In the genomic region with DNA sequence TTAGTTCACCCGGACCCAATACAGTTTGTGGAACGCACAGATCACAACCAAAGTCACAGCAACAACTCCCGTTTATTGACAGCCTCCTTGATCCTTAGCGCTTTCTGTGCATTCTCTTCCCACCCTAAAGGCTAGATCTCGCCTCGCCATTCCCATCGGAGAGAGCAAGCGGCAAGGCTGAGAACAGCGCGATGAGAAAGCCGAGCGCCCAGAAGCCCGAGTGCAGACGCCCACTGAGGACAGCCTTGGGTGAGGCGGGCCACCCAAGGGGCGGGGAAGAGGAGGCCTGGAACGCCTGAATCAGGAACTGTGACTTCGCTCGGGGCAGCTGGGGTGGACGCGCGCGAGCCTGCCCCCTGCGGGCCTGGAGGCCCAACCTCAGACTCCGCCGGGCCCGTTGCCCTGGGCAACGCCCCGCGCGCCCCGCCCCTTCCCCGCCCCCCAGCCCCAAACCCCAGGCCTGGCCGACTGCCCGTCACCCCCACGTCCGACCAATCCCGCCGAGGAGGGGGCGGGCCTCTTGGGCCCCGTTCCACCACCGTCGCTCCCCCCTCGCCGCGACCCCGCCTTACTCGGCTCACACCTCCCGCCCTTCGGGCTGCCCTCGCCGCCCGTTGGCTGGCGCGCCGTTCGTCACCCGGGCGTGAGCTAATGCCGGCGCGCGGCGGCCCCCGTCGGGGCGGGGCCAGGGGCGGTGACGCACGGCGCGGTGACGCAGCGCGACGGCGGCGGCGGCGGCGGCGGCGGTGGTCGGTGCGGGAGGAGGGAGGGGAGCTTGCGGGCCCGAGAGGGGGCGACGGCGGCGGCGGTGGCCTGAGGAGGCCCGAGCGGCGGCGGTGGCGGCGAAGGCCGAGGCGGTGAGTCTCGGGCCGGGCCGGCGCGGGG, we compare ENCODE assay signal across 8 cellular contexts. TPM values are rescaled to one million over a fixed set of nuclear protein-coding genes. Genes with fewer than 3 reads are reported as not detected.
DNase-seq lines count a peak whose midpoint lies in the region; ATAC-seq, FAIRE-seq and TF ChIP-seq lines count a peak whose summit lies in the region.

A gene with protein sequence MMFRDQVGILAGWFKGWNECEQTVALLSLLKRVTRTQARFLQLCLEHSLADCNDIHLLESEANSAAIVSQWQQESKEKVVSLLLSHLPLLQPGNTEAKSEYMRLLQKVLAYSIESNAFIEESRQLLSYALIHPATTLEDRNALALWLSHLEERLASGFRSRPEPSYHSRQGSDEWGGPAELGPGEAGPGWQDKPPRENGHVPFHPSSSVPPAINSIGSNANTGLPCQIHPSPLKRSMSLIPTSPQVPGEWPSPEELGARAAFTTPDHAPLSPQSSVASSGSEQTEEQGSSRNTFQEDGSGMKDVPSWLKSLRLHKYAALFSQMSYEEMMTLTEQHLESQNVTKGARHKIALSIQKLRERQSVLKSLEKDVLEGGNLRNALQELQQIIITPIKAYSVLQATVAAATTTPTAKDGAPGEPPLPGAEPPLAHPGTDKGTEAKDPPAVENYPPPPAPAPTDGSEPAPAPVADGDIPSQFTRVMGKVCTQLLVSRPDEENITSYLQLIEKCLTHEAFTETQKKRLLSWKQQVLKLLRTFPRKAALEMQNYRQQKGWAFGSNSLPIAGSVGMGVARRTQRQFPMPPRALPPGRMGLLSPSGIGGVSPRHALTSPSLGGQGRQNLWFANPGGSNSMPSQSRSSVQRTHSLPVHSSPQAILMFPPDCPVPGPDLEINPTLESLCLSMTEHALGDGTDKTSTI (plus strand): TSS at position 702 of the 885 bp plus-strand sequence. CDS start 14,473 bp downstream, outside the sequence.

- no peak within 1 kb of the TSS for H2BK5ac ChIP-seq in H1 (ENCODE audit: low read depth, low read length)
- H2BK5ac ChIP-seq in mesendoderm (ENCODE audit: low read length) = no peak within 1 kb of the TSS

- peaks cover 0 to 28% of the 10 kb centered on the region in 2 experiments; a peak in 2 of 4 replicates for H3K79me2 ChIP-seq in H1 (ENCODE audit: control insufficient read depth in 1 of 2, insufficient read depth in 2 of 2, low read length in 2 of 2)
- H3K79me2 ChIP-seq in mesendoderm (ENCODE audit: control insufficient read depth, insufficient read depth, low read length) = peaks cover 12% of the 10 kb centered on the region

- TF ChIP-seq CTCF in H1 (IDR thresholded peaks at IDR 0.05; ENCODE audit: control extremely low read depth in 1 of 3, insufficient read depth in 1 of 3, low read depth in 1 of 3, low read length in 3 of 3) = peak; percentile 61 to 78 (median 67)

- TF ChIP-seq RAD21 in H1 (IDR thresholded peaks at IDR 0.05 in 1 of 2, conservative IDR thresholded peaks at IDR 0.05 in 1 of 2; ENCODE audit: low read depth in 2 of 2, low read length in 2 of 2) = peak; percentile 22 to 24; a peak in 3 of 4 replicates

- FAIRE-seq in HTR-8/SVneo (lab: Jason Lieb, UNC) = peak; percentile 99
- peak; percentile 7 for FAIRE-seq in H1 (lab: Jason Lieb, UNC)

- peaks cover 2 to 9% (median 3%) of the 10 kb centered on the region in 4 experiments; a peak in 4 of 7 replicates for H3K4me1 ChIP-seq in H1 (replicated peaks in 1 of 4; ENCODE audit: control insufficient read depth in 3 of 4, insufficient read depth in 4 of 4, low read length in 3 of 4)
- peaks cover 2% of the 10 kb centered on the region for H3K4me1 ChIP-seq in mesendoderm (ENCODE audit: control insufficient read depth, low read depth, low read length)

- peak; percentile 72 for ATAC-seq in GM21367 (IDR thresholded peaks at IDR 0.05; ENCODE audit: unreplicated experiment)

- 2% methylated on average over 29 of the region's 105 CpGs; no CpG with 5 or more reads in 1 of the 2 experiments for WGBS in H1 (ENCODE audit: extremely low coverage in 1 of 2, insufficient coverage in 1 of 2, insufficient read length in 1 of 2, insufficient replicate concordance in 2 of 2, low coverage in 1 of 2, low lambda C conversion rate in 2 of 2, missing lambda C conversion rate in 1 of 2), 2 experiments
- no CpG with 5 or more reads among the region's 105 CpGs for WGBS in mesendoderm (ENCODE audit: extremely low coverage, insufficient coverage, low lambda C conversion rate)

- POLR2A ChIA-PET in H1 (lab: Charles Lee; ENCODE audit: partially characterized antibody) = interaction anchor here (0.7 to 2.2 kb wide), 9 partner anchors 45 to 94 kb away, joined by 3 to 8 read pairs (median 3); a partner anchor contains a TSS

- H3K9ac ChIP-seq in H1 (replicated peaks in 1 of 4; ENCODE audit: extremely low read depth in 1 of 4, low read depth in 3 of 4, low read length in 3 of 4) (peak within 1 kb of the TSS; percentile 46 to 79 (median 74)), mesendoderm (ENCODE audit: low read length) (peak within 1 kb of the TSS; percentile 90)

- H3K18ac ChIP-seq in H1 (ENCODE audit: extremely low read depth, low read length) (no peak within 1 kb of the TSS; the same call in 1 of the 2 replicates), mesendoderm (ENCODE audit: low read length) (peak within 1 kb of the TSS; percentile 94)

- peak within 1 kb of the TSS; percentile 83 to 98 (median 94) for H3K4me3 ChIP-seq in H1 (ENCODE audit: extremely low read depth in 1 of 4, insufficient read depth in 2 of 4, low read depth in 3 of 4, low read length in 4 of 4)
- H3K4me3 ChIP-seq in mesendoderm (ENCODE audit: low read length) = peak within 1 kb of the TSS; percentile 93

- H3K9me3 ChIP-seq in H1 (ENCODE audit: insufficient read depth in 2 of 2, low read depth in 1 of 2, low read length in 1 of 2) = no peaks in the 10 kb centered on the region

- in situ Hi-C loops in Caki2 (cut with HindIII; ENCODE audit: low pct_unique_long_range_greater_than_20kb, low sequenced_read_pairs) = loop anchor here (5.0 kb wide), 1 partner anchor 50 kb away; a partner anchor contains a TSS

- no peak for TF ChIP-seq EP300 in H1 (IDR thresholded peaks at IDR 0.05; ENCODE audit: borderline replicate concordance in 1 of 2, low read depth in 2 of 2, low read length in 2 of 2)

- no peak within 1 kb of the TSS for H4K91ac ChIP-seq in H1 (replicated peaks; ENCODE audit: insufficient read length, low read length)

- peak within 1 kb of the TSS; percentile 55 for H4K5ac ChIP-seq in H1 (ENCODE audit: insufficient read length, low read depth, low read length)
- no peak within 1 kb of the TSS for H4K5ac ChIP-seq in mesendoderm (ENCODE audit: low read length)

- H4K8ac ChIP-seq in H1 (ENCODE audit: extremely low read depth, insufficient read depth, low read length) (peak within 1 kb of the TSS; percentile 39; the same call in 1 of the 2 replicates), mesendoderm (ENCODE audit: low read depth, low read length) (peak within 1 kb of the TSS; percentile 81)

- H2AK5ac ChIP-seq in H1 (ENCODE audit: low read depth, low read length) (no peak within 1 kb of the TSS), mesendoderm (ENCODE audit: low read length) (no peak within 1 kb of the TSS)

- H4K20me1 ChIP-seq in H1 (replicated peaks in 1 of 2; ENCODE audit: control insufficient read depth in 1 of 2, insufficient read depth in 2 of 2, low read length in 2 of 2) = peaks cover 6 to 13% of the 10 kb centered on the region in 2 experiments

- H3K27ac ChIP-seq in H1 (ENCODE audit: low read depth, low read length) (peak within 1 kb of the TSS; percentile 43), mesendoderm (ENCODE audit: low read depth, low read length) (no peak within 1 kb of the TSS)

- H3K36me3 ChIP-seq in H1 (ENCODE audit: control insufficient read depth in 2 of 4, insufficient read depth in 4 of 4, low read length in 3 of 4) (0 out of 8 replicates have a peak, but pooled peaks cover 0 to 4% (median 0%) of the 10 kb centered on the region in 4 experiments), mesendoderm (ENCODE audit: control insufficient read depth, insufficient read depth, low read length) (no peaks in the 10 kb centered on the region)

- DNase-seq in Caki2 (ENCODE audit: low read depth) = peak; percentile 97
- peak; percentile 95 for DNase-seq in HTR-8/SVneo (ENCODE audit: insufficient read length, low spot score)
- peak; percentile 99 for DNase-seq in NOMO-1 treated with DMSO at 0.1 percent for 48 hours (lab: John Stamatoyannopoulos, UW; ENCODE audit: unreplicated experiment)
- DNase-seq in activated CD8-positive, alpha-beta memory T cell treated with anti-CD3 and anti-CD28 coated beads for 48 hours (ENCODE audit: low read depth in 2 of 3, low spot score in 2 of 3) = peak; percentile 92 to 99 (median 93)
- DNase-seq in H1 (ENCODE audit: low read depth in 1 of 2, low spot score in 2 of 2) = peak; percentile 94 to 96
- peak; percentile 99 for DNase-seq in mesendoderm
- DNase-seq in stimulated activated CD8-positive, alpha-beta memory T cell treated with anti-CD3 and anti-CD28 coated beads, Interleukin-15, amount 100 ng/mL, for 1 hour (ENCODE audit: low read depth) = peak; percentile 95

- peaks cover 15% of the 10 kb centered on the region for H3K23me2 ChIP-seq in H1 (ENCODE audit: low read depth, low read length)

- H3K79me1 ChIP-seq in H1 (ENCODE audit: low read depth, low read length) = peaks cover 6% of the 10 kb centered on the region
- H3K79me1 ChIP-seq in mesendoderm (ENCODE audit: low read length) = peaks cover 15% of the 10 kb centered on the region

- H3K4ac ChIP-seq in H1 (replicated peaks; ENCODE audit: insufficient read length, low read depth, low read length) (no peak within 1 kb of the TSS), mesendoderm (ENCODE audit: low read depth, low read length) (peak within 1 kb of the TSS; percentile 96)

- H3K56ac ChIP-seq in H1 (replicated peaks; ENCODE audit: insufficient read length, low read depth, low read length) (peak within 1 kb of the TSS; percentile 59), mesendoderm (ENCODE audit: low read length) (peak within 1 kb of the TSS; percentile 98)

- no peak within 1 kb of the TSS for H2BK12ac ChIP-seq in H1 (ENCODE audit: low read depth, low read length)

- H3K23ac ChIP-seq in H1 (ENCODE audit: insufficient read length) (no peak within 1 kb of the TSS), mesendoderm (ENCODE audit: low read length) (peak within 1 kb of the TSS; percentile 32)

- peak within 1 kb of the TSS; percentile 99 for H2AFZ ChIP-seq in H1 (ENCODE audit: low read length)

- H3K4me2 ChIP-seq in H1 (ENCODE audit: insufficient read depth in 1 of 2, low read depth in 2 of 2, low read length in 2 of 2) (peak within 1 kb of the TSS; percentile 88 to 90), mesendoderm (ENCODE audit: low read length) (peak within 1 kb of the TSS; percentile 70)

- TF ChIP-seq POLR2A in H1 (IDR thresholded peaks at IDR 0.05; ENCODE audit: control extremely low read depth in 1 of 2, low read depth in 2 of 2, low read length in 2 of 2) = peak in 1 of 2 experiments; percentile 70; a peak in 2 of 3 replicates

- H3K27me3 ChIP-seq in H1 (replicated peaks in 1 of 4; ENCODE audit: control insufficient read depth in 3 of 4, extremely low read depth in 1 of 4, insufficient read depth in 3 of 4, low read length in 3 of 4) = no peaks in the 10 kb centered on the region
- H3K27me3 ChIP-seq in mesendoderm (ENCODE audit: insufficient read depth, low read length, poor library complexity) = no peaks in the 10 kb centered on the region

- H2BK15ac ChIP-seq in H1 (ENCODE audit: low read length) = no peak within 1 kb of the TSS
- no peak within 1 kb of the TSS for H2BK15ac ChIP-seq in mesendoderm (replicated peaks; ENCODE audit: low read depth)

- CTCF ChIA-PET in H1 (lab: Charles Lee; ENCODE audit: partially characterized antibody) = interaction anchor here (0.7 to 1.6 kb wide), 4 partner anchors 15 to 128 kb away, joined by 3 read pairs; a partner anchor contains a TSS

- H2BK120ac ChIP-seq in H1 (replicated peaks; ENCODE audit: low read depth, low read length) (no peak within 1 kb of the TSS), mesendoderm (ENCODE audit: low read depth, low read length) (no peak within 1 kb of the TSS)

- no peak within 1 kb of the TSS for H3K14ac ChIP-seq in H1 (ENCODE audit: insufficient read length)

- no peak within 1 kb of the TSS for H2BK20ac ChIP-seq in H1 (ENCODE audit: low read length)

RNA-seq across cellular contexts. Expression of the gene that starts here (rescaled TPM):
- total RNA-seq in Caki2 (2014; rRNA removed; shearing (Covaris generic); ENCODE audit: low replicate concordance) = 39.6 and 63.2 TPM in 2 replicates
- 158 and 161 TPM in 2 replicates for total RNA-seq in H1 (2021; fragmentation: NEBNext Ultra II Directional; extraction: Animal tissue kit (Norgen Biotek cat#: 25700))
- 137 and 189 TPM in 2 replicates for polyA plus RNA-seq in H1 (2011; rRNA removed)
- polyA plus RNA-seq in H1 (2011; cell fraction: cytosol; rRNA removed) = 75.7 TPM
- 158 TPM for polyA plus RNA-seq in H1 (2011; cell fraction: nucleus; rRNA removed)
- 128 to 184 TPM (median 152 TPM) in 4 replicates for polyA plus RNA-seq in H1 (2012, experiment 1 of 2)
- 152 TPM for polyA plus RNA-seq in H1 (2012, experiment 2 of 2)
- polyA plus RNA-seq in H1 (2013, experiment 1 of 2) = 146 TPM
- 143 TPM for polyA plus RNA-seq in H1 (2013, experiment 2 of 2)
- polyA minus RNA-seq in H1 (2011; rRNA and poly(A)+ RNA removed) = 84.1 and 116 TPM in 2 replicates
- polyA minus RNA-seq in H1 (2011; cell fraction: cytosol; rRNA and poly(A)+ RNA removed) = 86.4 TPM
- 65.0 TPM for polyA minus RNA-seq in H1 (2011; cell fraction: nucleus; rRNA and poly(A)+ RNA removed)
- polyA plus RNA-seq in mesendoderm (2013, experiment 1 of 2) = 141 TPM
- 143 TPM for polyA plus RNA-seq in mesendoderm (2013, experiment 2 of 2)
